20 cellular contexts compared by ENCODE assay signal in genomic region chr20:24721891-24722530, GRCh38.
DNase-seq lines count a peak whose midpoint lies in the region; ATAC-seq and TF ChIP-seq lines count a peak whose summit lies in the region.
"Had no signal": no experiment of that assay in that cellular context is flagged by ENCODE, and none has a peak within 500 bp of the region (broad histone marks: within the 10 kb centered on the region; RNA-seq: fewer than 3 reads in every experiment).

No MANE protein-coding gene starts in this region.

- peaks cover 26% of the 10 kb centered on the region for H3K27me3 Mint-ChIP-seq in activated CD8-positive, alpha-beta memory T cell treated with anti-CD3 and anti-CD28 coated beads, Interleukin-2, amount 10 ng/mL, durations not matched to agents 7 days and 5 days
- peaks cover 3 to 14% (median 8%) of the 10 kb centered on the region in 3 donors for H3K27me3 Mint-ChIP-seq in immature natural killer cell (ENCODE audit: low read depth in 3 of 3)

- no peak overlapping the region for H3K27ac ChIP-seq in coronary artery
- H3K27ac ChIP-seq: A549, RWPE1, VCaP had no signal

- CTCF ChIA-PET in activated CD8-positive, alpha-beta memory T cell treated with anti-CD3 and anti-CD28 coated beads, Interleukin-2, amount 10 ng/mL, durations not matched to agents 7 days and 5 days (lab: Charles Lee), result no interaction called here

- peak; percentile 12 for DNase-seq in activated CD8-positive, alpha-beta memory T cell treated with anti-CD3 and anti-CD28 coated beads, Interleukin-2, amount 10 ng/mL, durations not matched to agents 7 days and 5 days
- DNase-seq in activated CD8-positive, alpha-beta memory T cell treated with anti-CD3 and anti-CD28 coated beads, Interleukin-2, amount 50 U/mL, for 48 hours, result no peak
- DNase-seq in NCI-H524 (lab: John Stamatoyannopoulos, UW) (peak; percentile 100), coronary artery (ENCODE audit: low spot score) (peak; percentile 52), immature natural killer cell (no peak), NCI-H2196 treated with DMSO at 0.1 percent for 48 hours (lab: John Stamatoyannopoulos, UW; ENCODE audit: unreplicated experiment) (no peak)
- DNase-seq: activated CD4-positive, alpha-beta T cell treated with anti-CD3 and anti-CD28 coated beads, Interleukin-2, amount 50 U/mL, for 1 hour; central memory CD4-positive, alpha-beta T cell; KBM-7; mesenchymal stem cell; MM.1S; retina had no signal

- H3K9me3 Mint-ChIP-seq in activated CD8-positive, alpha-beta memory T cell treated with anti-CD3 and anti-CD28 coated beads, Interleukin-2, amount 10 ng/mL, durations not matched to agents 7 days and 5 days (ENCODE audit: low read depth), result no peaks in the 10 kb centered on the region
- H3K9me3 Mint-ChIP-seq in immature natural killer cell, result no peaks in the 10 kb centered on the region
- H3K9me3 Mint-ChIP-seq: activated naive CD4-positive, alpha-beta T cell treated with anti-CD3 and anti-CD28 coated beads, Interleukin-2, amount 50 U/mL, for 24 hours; activated T-helper 17 cell treated with anti-CD3 and anti-CD28 coated beads, Interleukin-2, amount 50 U/mL, for 72 hours had no signal

- H3K4me1 Mint-ChIP-seq in activated CD8-positive, alpha-beta memory T cell treated with anti-CD3 and anti-CD28 coated beads, Interleukin-2, amount 10 ng/mL, durations not matched to agents 7 days and 5 days, result no peaks in the 10 kb centered on the region
- peaks cover 7 to 8% of the 10 kb centered on the region in 2 donors for H3K4me1 Mint-ChIP-seq in immature natural killer cell
- H3K4me1 Mint-ChIP-seq: activated naive CD4-positive, alpha-beta T cell treated with anti-CD3 and anti-CD28 coated beads, Interleukin-2, amount 50 U/mL, for 24 hours; activated T-helper 17 cell treated with anti-CD3 and anti-CD28 coated beads, Interleukin-2, amount 50 U/mL, for 72 hours had no signal

- no peak for TF ChIP-seq CTCF in coronary artery (IDR thresholded peaks at IDR 0.05)

- no peaks in the 10 kb centered on the region for H3K36me3 Mint-ChIP-seq in activated CD8-positive, alpha-beta memory T cell treated with anti-CD3 and anti-CD28 coated beads, Interleukin-2, amount 10 ng/mL, durations not matched to agents 7 days and 5 days
- no peaks in the 10 kb centered on the region for H3K36me3 Mint-ChIP-seq in immature natural killer cell
- H3K36me3 Mint-ChIP-seq: activated naive CD4-positive, alpha-beta T cell treated with anti-CD3 and anti-CD28 coated beads, Interleukin-2, amount 50 U/mL, for 24 hours had no signal

- no peak overlapping the region for H3K4me3 Mint-ChIP-seq in activated CD8-positive, alpha-beta memory T cell treated with anti-CD3 and anti-CD28 coated beads, Interleukin-2, amount 10 ng/mL, durations not matched to agents 7 days and 5 days
- H3K4me3 Mint-ChIP-seq in immature natural killer cell, result no peak overlapping the region
- H3K4me3 Mint-ChIP-seq: activated naive CD4-positive, alpha-beta T cell treated with anti-CD3 and anti-CD28 coated beads, Interleukin-2, amount 50 U/mL, for 24 hours; activated T-helper 17 cell treated with anti-CD3 and anti-CD28 coated beads, Interleukin-2, amount 50 U/mL, for 72 hours had no signal

- ATAC-seq in activated CD8-positive, alpha-beta memory T cell treated with anti-CD3 and anti-CD28 coated beads, Interleukin-2, amount 10 ng/mL, durations not matched to agents 7 days and 5 days, result no peak
- ATAC-seq in HG03108 (IDR thresholded peaks at IDR 0.05; ENCODE audit: unreplicated experiment), result no peak
- no peak for ATAC-seq in GM18873 (IDR thresholded peaks at IDR 0.05; ENCODE audit: low FRiP score, unreplicated experiment)
- ATAC-seq: A549; activated T-helper 17 cell treated with anti-CD3 and anti-CD28 coated beads, Interleukin-2, amount 50 U/mL, for 72 hours had no signal

- no peak overlapping the region for H3K27ac Mint-ChIP-seq in activated CD8-positive, alpha-beta memory T cell treated with anti-CD3 and anti-CD28 coated beads, Interleukin-2, amount 10 ng/mL, durations not matched to agents 7 days and 5 days
- H3K27ac Mint-ChIP-seq in immature natural killer cell, result no peak overlapping the region
- H3K27ac Mint-ChIP-seq: activated naive CD4-positive, alpha-beta T cell treated with anti-CD3 and anti-CD28 coated beads, Interleukin-2, amount 50 U/mL, for 24 hours; activated T-helper 17 cell treated with anti-CD3 and anti-CD28 coated beads, Interleukin-2, amount 50 U/mL, for 72 hours had no signal

- no peak overlapping the region for H3K4me3 ChIP-seq in coronary artery
- H3K4me3 ChIP-seq: A549, smooth muscle cell had no signal

Comparison
In these comparisons a context has a peak if more than half of its experiments do, and no peak if none do; other contexts are left out.
1. DNase-seq: peak in activated CD8-positive, alpha-beta memory T cell treated with anti-CD3 and anti-CD28 coated beads, Interleukin-2, amount 10 ng/mL, durations not matched to agents 7 days and 5 days (single experiment), NCI-H524 (2 of 2) and coronary artery (single experiment); none in activated CD8-positive, alpha-beta memory T cell treated with anti-CD3 and anti-CD28 coated beads, Interleukin-2, amount 50 U/mL, for 48 hours (single experiment), immature natural killer cell (0 of 3) and NCI-H2196 treated with DMSO at 0.1 percent for 48 hours (single experiment).